ENCODE assay signal across 24 cellular contexts in the genomic region with DNA sequence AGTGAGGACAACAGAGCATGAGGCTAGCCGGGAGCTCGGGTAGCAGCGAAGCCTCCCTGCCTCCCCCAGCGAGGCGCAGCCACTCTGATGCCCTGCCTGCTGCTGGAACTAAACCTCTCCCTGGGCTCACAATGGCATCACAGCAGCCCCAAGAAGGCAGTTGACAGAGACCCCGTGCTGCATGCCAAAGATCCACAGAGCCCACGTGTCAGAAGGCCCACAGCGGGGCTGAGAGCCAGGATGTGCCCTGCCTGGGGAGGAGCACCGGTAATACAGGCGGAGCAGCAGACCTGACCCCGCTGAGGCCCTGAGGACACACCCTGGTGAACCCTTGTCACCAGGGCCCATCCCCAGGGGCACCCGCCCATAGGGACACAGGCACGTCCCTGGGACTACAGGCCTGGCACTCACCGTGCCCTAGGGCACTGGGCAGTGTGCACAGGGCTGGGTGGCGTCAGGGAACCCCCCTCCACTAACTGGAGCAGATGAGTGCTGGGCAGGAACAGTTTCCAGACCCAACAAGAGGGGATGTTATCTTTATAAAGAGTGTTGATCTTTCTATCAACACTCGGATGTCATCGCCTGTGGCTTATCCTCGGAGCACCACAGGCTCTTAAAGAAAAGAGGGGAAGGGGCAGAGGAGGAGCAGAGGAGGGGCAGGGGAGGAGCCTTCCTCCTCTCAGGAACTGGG. TPM values are rescaled to one million over a fixed set of nuclear protein-coding genes. Genes with fewer than 3 reads are reported as not detected.
"Had no signal": no experiment of that assay in that cellular context is flagged by ENCODE, and none has a peak within 500 bp of the region (broad histone marks: within the 10 kb centered on the region; RNA-seq: fewer than 3 reads in every experiment).

No MANE protein-coding gene starts in this region.

- H3K4me1 Mint-ChIP-seq: activated B cell treated with CpG ODN at 0.5 μM for 24 hours; activated CD4-positive, alpha-beta T cell treated with anti-CD3 and anti-CD28 coated beads for 36 hours; activated CD8-positive, alpha-beta memory T cell treated with anti-CD3 and anti-CD28 coated beads, Interleukin-2, amount 10 ng/mL, durations not matched to agents 7 days and 5 days; activated naive CD4-positive, alpha-beta T cell treated with anti-CD3 and anti-CD28 coated beads, Interleukin-2, amount 50 U/mL, for 24 hours; activated naive CD8-positive, alpha-beta T cell treated with anti-CD3 and anti-CD28 coated beads, Interleukin-2, amount 50 U/mL, for 24 hours; nephron progenitor cell had no signal

- H3K36me3 Mint-ChIP-seq: activated CD8-positive, alpha-beta memory T cell treated with anti-CD3 and anti-CD28 coated beads, Interleukin-2, amount 10 ng/mL, durations not matched to agents 7 days and 5 days; activated naive CD4-positive, alpha-beta T cell treated with anti-CD3 and anti-CD28 coated beads, Interleukin-2, amount 50 U/mL, for 24 hours; naive B cell had no signal

- ATAC-seq: activated CD4-positive, alpha-beta T cell treated with anti-CD3 and anti-CD28 coated beads for 36 hours; activated CD8-positive, alpha-beta memory T cell treated with anti-CD3 and anti-CD28 coated beads, Interleukin-2, amount 10 ng/mL, durations not matched to agents 7 days and 5 days; activated CD8-positive, alpha-beta T cell treated with anti-CD3 and anti-CD28 coated beads, Interleukin-2, amount 10 ng/mL, durations not matched to agents 7 days and 5 days; activated naive CD8-positive, alpha-beta T cell treated with anti-CD3 and anti-CD28 coated beads, Interleukin-2, amount 50 U/mL, for 24 hours; gastroesophageal sphincter; lower lobe of right lung had no signal

- H3K27ac ChIP-seq: SK-N-MC, transverse colon had no signal

- H3K4me3 Mint-ChIP-seq: activated B cell treated with CpG ODN at 0.5 μM for 24 hours; activated CD4-positive, alpha-beta T cell treated with anti-CD3 and anti-CD28 coated beads for 36 hours; activated CD8-positive, alpha-beta memory T cell treated with anti-CD3 and anti-CD28 coated beads, Interleukin-2, amount 10 ng/mL, durations not matched to agents 7 days and 5 days; activated CD8-positive, alpha-beta T cell treated with anti-CD3 and anti-CD28 coated beads, Interleukin-2, amount 10 ng/mL, durations not matched to agents 7 days and 5 days; activated naive CD4-positive, alpha-beta T cell treated with anti-CD3 and anti-CD28 coated beads, Interleukin-2, amount 50 U/mL, for 24 hours; activated naive CD8-positive, alpha-beta T cell treated with anti-CD3 and anti-CD28 coated beads, Interleukin-2, amount 50 U/mL, for 24 hours; naive B cell; nephron progenitor cell had no signal

- H3K4me1 ChIP-seq: transverse colon had no signal

- DNase-seq: activated B cell treated with CpG ODN at 0.5 μM for 24 hours; activated CD8-positive, alpha-beta memory T cell treated with anti-CD3 and anti-CD28 coated beads, Interleukin-2, amount 10 ng/mL, durations not matched to agents 7 days and 5 days; activated CD8-positive, alpha-beta T cell treated with anti-CD3 and anti-CD28 coated beads, Interleukin-2, amount 10 ng/mL, durations not matched to agents 7 days and 5 days; activated naive CD8-positive, alpha-beta T cell treated with anti-CD3 and anti-CD28 coated beads, Interleukin-2, amount 50 U/mL, for 24 hours; activated T-cell treated with anti-CD3 and anti-CD28 coated beads, Interleukin-2, amount 50 U/mL, for 48 hours; amygdala; dorsolateral prefrontal cortex; effector memory CD4-positive, alpha-beta T cell; head of caudate nucleus; left lung; lower lobe of right lung; naive B cell; spleen; stimulated activated naive CD4-positive, alpha-beta T cell treated with Interleukin-2 at 50 U/mL for 16 hours; T-helper 2 cell; transverse colon had no signal

- FAIRE-seq: bronchial epithelial cell, colon had no signal

- H3K27ac Mint-ChIP-seq: activated B cell treated with CpG ODN at 0.5 μM for 24 hours; activated CD4-positive, alpha-beta T cell treated with anti-CD3 and anti-CD28 coated beads for 36 hours; activated CD8-positive, alpha-beta memory T cell treated with anti-CD3 and anti-CD28 coated beads, Interleukin-2, amount 10 ng/mL, durations not matched to agents 7 days and 5 days; activated CD8-positive, alpha-beta T cell treated with anti-CD3 and anti-CD28 coated beads, Interleukin-2, amount 10 ng/mL, durations not matched to agents 7 days and 5 days; activated naive CD4-positive, alpha-beta T cell treated with anti-CD3 and anti-CD28 coated beads, Interleukin-2, amount 50 U/mL, for 24 hours; activated naive CD8-positive, alpha-beta T cell treated with anti-CD3 and anti-CD28 coated beads, Interleukin-2, amount 50 U/mL, for 24 hours; activated T-helper 2 cell treated with anti-CD3 and anti-CD28 coated beads, Interferon-gamma antibody, Interleukin-2, Interleukin-4, amounts not matched to agents 10 μg/mL and 5 μg/mL and 100 μg/mL, durations not matched to agents 14 hours and 24 hours and 36 hours; nephron progenitor cell had no signal

- H3K36me3 ChIP-seq: transverse colon had no signal

- H3K9me3 Mint-ChIP-seq: activated B cell treated with CpG ODN at 0.5 μM for 24 hours; activated naive CD4-positive, alpha-beta T cell treated with anti-CD3 and anti-CD28 coated beads, Interleukin-2, amount 50 U/mL, for 24 hours; activated naive CD8-positive, alpha-beta T cell treated with anti-CD3 and anti-CD28 coated beads, Interleukin-2, amount 50 U/mL, for 24 hours; activated T-helper 2 cell treated with anti-CD3 and anti-CD28 coated beads, Interferon-gamma antibody, Interleukin-2, Interleukin-4, amounts not matched to agents 10 μg/mL and 5 μg/mL and 100 μg/mL, durations not matched to agents 14 hours and 24 hours and 36 hours; naive B cell; nephron progenitor cell had no signal

- H3K27me3 ChIP-seq: dorsolateral prefrontal cortex, gastroesophageal sphincter, left lung, spleen, transverse colon had no signal

- H3K27me3 Mint-ChIP-seq: activated B cell treated with CpG ODN at 0.5 μM for 24 hours; activated CD4-positive, alpha-beta T cell treated with anti-CD3 and anti-CD28 coated beads for 36 hours; activated CD8-positive, alpha-beta memory T cell treated with anti-CD3 and anti-CD28 coated beads, Interleukin-2, amount 10 ng/mL, durations not matched to agents 7 days and 5 days; activated naive CD4-positive, alpha-beta T cell treated with anti-CD3 and anti-CD28 coated beads, Interleukin-2, amount 50 U/mL, for 24 hours; activated naive CD8-positive, alpha-beta T cell treated with anti-CD3 and anti-CD28 coated beads, Interleukin-2, amount 50 U/mL, for 24 hours; naive B cell had no signal

- H3K4me3 ChIP-seq: dorsolateral prefrontal cortex, gastroesophageal sphincter, left lung, lower lobe of right lung, SK-N-MC, spleen, transverse colon had no signal

- H3K9me3 ChIP-seq: gastroesophageal sphincter, left lung, lower lobe of right lung, spleen, transverse colon had no signal

RNA-seq across cellular contexts. Expression of gene ARHGEF16, which starts 48.5 kb away (rescaled TPM):
- total RNA-seq: activated B cell treated with CpG ODN at 0.5 μM for 24 hours; activated CD4-positive, alpha-beta T cell treated with anti-CD3 and anti-CD28 coated beads for 36 hours; activated CD8-positive, alpha-beta memory T cell treated with anti-CD3 and anti-CD28 coated beads, Interleukin-2, amount 10 ng/mL, durations not matched to agents 7 days and 5 days; activated CD8-positive, alpha-beta T cell treated with anti-CD3 and anti-CD28 coated beads, Interleukin-2, amount 10 ng/mL, durations not matched to agents 7 days and 5 days; activated T-helper 2 cell treated with anti-CD3 and anti-CD28 coated beads, Interferon-gamma antibody, Interleukin-2, Interleukin-4, amounts not matched to agents 10 μg/mL and 5 μg/mL and 100 μg/mL, durations not matched to agents 14 hours and 24 hours and 36 hours had no signal
